ENCODE assay signal across 10 cellular contexts in genomic region chr4:95362906-95363578, GRCh38.
DNase-seq lines count a peak whose midpoint lies in the region; ATAC-seq and TF ChIP-seq lines count a peak whose summit lies in the region.
"Had no signal": no experiment of that assay in that cellular context is flagged by ENCODE, and none has a peak within 500 bp of the region (broad histone marks: within the 10 kb centered on the region; RNA-seq: fewer than 3 reads in every experiment).

No MANE protein-coding gene starts in this region.

- no peaks in the 10 kb centered on the region for H3K79me2 ChIP-seq in osteoblast (ENCODE audit: insufficient read depth, low read length)

- ATAC-seq in HG02763 (IDR thresholded peaks at IDR 0.05; ENCODE audit: unreplicated experiment) (no peak), GM19395 (IDR thresholded peaks at IDR 0.05; ENCODE audit: unreplicated experiment) (no peak)
- ATAC-seq: gastroesophageal sphincter had no signal

- no peaks in the 10 kb centered on the region for H3K27me3 ChIP-seq in osteoblast (ENCODE audit: insufficient read depth, low read length)
- H3K27me3 ChIP-seq: gastroesophageal sphincter had no signal

- TF ChIP-seq CTCF in GM12874 (IDR thresholded peaks at IDR 0.05; ENCODE audit: insufficient read depth, low read depth, low read length) (peak; percentile 44), NB4 (IDR thresholded peaks at IDR 0.05; ENCODE audit: low read depth, low read length) (peak; percentile 23), osteoblast (IDR thresholded peaks at IDR 0.05; ENCODE audit: extremely low read depth, low read depth, low read length) (peak; percentile 27)

- H3K27ac ChIP-seq in osteoblast (ENCODE audit: low read depth, low read length): no peak overlapping the region
- H3K27ac ChIP-seq: gastroesophageal sphincter had no signal

- H3K4me3 ChIP-seq in NB4 (ENCODE audit: low read depth, low read length) (no peak overlapping the region), osteoblast (ENCODE audit: insufficient read depth, low read length) (no peak overlapping the region)
- H3K4me3 ChIP-seq: gastroesophageal sphincter had no signal

- no peak for TF ChIP-seq POLR2A in NB4 (IDR thresholded peaks at IDR 0.05; ENCODE audit: extremely low read depth, insufficient read length)

- no peaks in the 10 kb centered on the region for H3K36me3 ChIP-seq in osteoblast (ENCODE audit: insufficient read depth, low read length)
- H3K36me3 ChIP-seq: gastroesophageal sphincter had no signal

- peaks cover 9% of the 10 kb centered on the region for H3K4me1 ChIP-seq in osteoblast (ENCODE audit: insufficient read depth, low read length)
- H3K4me1 ChIP-seq: gastroesophageal sphincter had no signal

- peak; percentile 49 for DNase-seq in NB4 (ENCODE audit: low read depth)
- peak; percentile 21 for DNase-seq in dermis blood vessel endothelial cell
- no peak for DNase-seq in osteoblast (ENCODE audit: insufficient read length, low spot score, missing footprints)
- DNase-seq in NCI-H2081 treated with DMSO at 0.1 percent for 48 hours (lab: John Stamatoyannopoulos, UW): no peak
- DNase-seq in DMS153 (lab: John Stamatoyannopoulos, UW): no peak
- DNase-seq: activated CD4-positive, alpha-beta memory T cell treated with anti-CD3 and anti-CD28 coated beads, Interleukin-2, amount 10 ng/mL, durations not matched to agents 7 days and 5 days had no signal

- H2AFZ ChIP-seq in osteoblast (ENCODE audit: low read length): no peak overlapping the region

- no peaks in the 10 kb centered on the region for H4K20me1 ChIP-seq in osteoblast (ENCODE audit: insufficient read depth, low read length)

- H3K4me2 ChIP-seq in osteoblast (ENCODE audit: insufficient read depth, low read length): no peak overlapping the region

- no peaks in the 10 kb centered on the region for H3K9me3 ChIP-seq in osteoblast (ENCODE audit: low read depth, low read length)
- H3K9me3 ChIP-seq: gastroesophageal sphincter had no signal

Comparison
In these comparisons a context has a peak if more than half of its experiments do, and no peak if none do; other contexts are left out.
1. DNase-seq: peak in NB4 (single experiment) and dermis blood vessel endothelial cell (single experiment); none in osteoblast (single experiment), NCI-H2081 treated with DMSO at 0.1 percent for 48 hours (single experiment) and DMS153 (single experiment).
2. Peak in every context shown above with its lines, with median percentiles within 50 percentile points of each other: CTCF ChIP-seq.